ENCODE assay signal across 20 cellular contexts in genomic region chr7:151833213-151833651, GRCh38.
"Had no signal": no experiment of that assay in that cellular context is flagged by ENCODE, and none has a peak within 500 bp of the region (broad histone marks: within the 10 kb centered on the region; RNA-seq: fewer than 3 reads in every experiment).

No MANE protein-coding gene starts in this region.

- H3K9me3 Mint-ChIP-seq: activated naive CD4-positive, alpha-beta T cell treated with anti-CD3 and anti-CD28 coated beads, Interleukin-2, amount 10 ng/mL, durations not matched to agents 7 days and 5 days; activated T-cell treated with anti-CD3 and anti-CD28 coated beads, Interleukin-2, amount 50 U/mL, for 4 hours; naive B cell; neural progenitor cell; stimulated activated naive CD8-positive, alpha-beta T cell treated with anti-CD3 and anti-CD28 coated beads, Interleukin-15, Interleukin-2, amounts not matched to agents 100 ng/mL and 50 ng/mL, for 24 hours had no signal

- ATAC-seq: activated T-cell treated with anti-CD3 and anti-CD28 coated beads, Interleukin-2, amount 50 U/mL, for 4 hours; left cardiac atrium; mucosa of descending colon; psoas muscle had no signal

- H3K4me3 Mint-ChIP-seq: activated naive CD4-positive, alpha-beta T cell treated with anti-CD3 and anti-CD28 coated beads, Interleukin-2, amount 10 ng/mL, durations not matched to agents 7 days and 5 days; activated T-cell treated with anti-CD3 and anti-CD28 coated beads, Interleukin-2, amount 50 U/mL, for 4 hours; naive B cell; neural progenitor cell; stimulated activated naive CD8-positive, alpha-beta T cell treated with anti-CD3 and anti-CD28 coated beads, Interleukin-15, Interleukin-2, amounts not matched to agents 100 ng/mL and 50 ng/mL, for 24 hours had no signal

- H3K27me3 ChIP-seq: heart left ventricle, right atrium auricular region, spleen, tibial nerve had no signal

- H3K4me3 ChIP-seq: heart left ventricle, mucosa of descending colon, neural progenitor cell, psoas muscle, right atrium auricular region, spleen, tibial nerve had no signal

- H3K27me3 Mint-ChIP-seq: naive B cell; stimulated activated naive CD8-positive, alpha-beta T cell treated with anti-CD3 and anti-CD28 coated beads, Interleukin-15, Interleukin-2, amounts not matched to agents 100 ng/mL and 50 ng/mL, for 24 hours had no signal

- H3K4me1 ChIP-seq: psoas muscle, right atrium auricular region had no signal

- DNase-seq: activated CD4-positive, alpha-beta T cell treated with anti-CD3 and anti-CD28 coated beads, Interleukin-2, amount 50 U/mL, for 4 hours; activated CD8-positive, alpha-beta memory T cell treated with anti-CD3 and anti-CD28 coated beads, Interleukin-2, amount 50 U/mL, for 48 hours; activated effector memory CD4-positive, alpha-beta T cell treated with Interleukin-2 at 50 U/mL for 16 hours; activated naive CD4-positive, alpha-beta T cell treated with anti-CD3 and anti-CD28 coated beads, Interleukin-2, amount 10 ng/mL, durations not matched to agents 7 days and 5 days; activated T-cell treated with anti-CD3 and anti-CD28 coated beads, Interleukin-2, amount 50 U/mL, for 4 hours; effector CD4-positive, alpha-beta T cell; heart left ventricle; left cardiac atrium; mesendoderm; mucosa of descending colon; naive B cell; spleen; stimulated activated CD4-positive, alpha-beta T cell treated with anti-CD3 and anti-CD28 coated beads, Interleukin-4, amount 100 ng/mL, for 1 hour; T-helper 1 cell; T-helper 9 cell had no signal

- H3K9me3 ChIP-seq: heart left ventricle, mucosa of descending colon, psoas muscle, right atrium auricular region, spleen, tibial nerve had no signal

- H3K27ac ChIP-seq: heart left ventricle, neural progenitor cell, psoas muscle, right atrium auricular region, spleen, tibial nerve had no signal

- H3K36me3 ChIP-seq: neural progenitor cell, right atrium auricular region had no signal

- H3K27ac Mint-ChIP-seq: activated naive CD4-positive, alpha-beta T cell treated with anti-CD3 and anti-CD28 coated beads, Interleukin-2, amount 10 ng/mL, durations not matched to agents 7 days and 5 days; neural progenitor cell; stimulated activated naive CD8-positive, alpha-beta T cell treated with anti-CD3 and anti-CD28 coated beads, Interleukin-15, Interleukin-2, amounts not matched to agents 100 ng/mL and 50 ng/mL, for 24 hours had no signal

- H3K36me3 Mint-ChIP-seq: activated naive CD4-positive, alpha-beta T cell treated with anti-CD3 and anti-CD28 coated beads, Interleukin-2, amount 10 ng/mL, durations not matched to agents 7 days and 5 days; naive B cell; neural progenitor cell had no signal
